Comparison of ENCODE assay signal across 3 cellular contexts in genomic region chr2:24825883-24826800, GRCh38.
A peak's percentile ranks its signal among the peaks of the same experiment; 100 is the strongest.
TF ChIP-seq lines count a peak whose summit lies in the region.

No MANE protein-coding gene starts in this region.

TF ChIP-seq in SK-N-SH, 30 proteins besides CTCF, POLR2A, EP300 and RAD21 (continues in another document):
- no peak for TF ChIP-seq USF2 (IDR thresholded peaks at IDR 0.05; ENCODE audit: borderline replicate concordance, low read depth, low read length)
- TF ChIP-seq USF1 (IDR thresholded peaks at IDR 0.05; ENCODE audit: borderline replicate concordance, low read depth) = no peak
- no peak for TF ChIP-seq IRF3 (IDR thresholded peaks at IDR 0.05; ENCODE audit: low read depth, low read length)
- no peak for TF ChIP-seq RXRA (IDR thresholded peaks at IDR 0.05; ENCODE audit: borderline replicate concordance, low read depth)
- TF ChIP-seq PBX3 (IDR thresholded peaks at IDR 0.05) = no peak
- TF ChIP-seq TAF1 (IDR thresholded peaks at IDR 0.05; ENCODE audit: borderline replicate concordance, low read depth, low read length) = no peak
- TF ChIP-seq ZBTB33 (IDR thresholded peaks at IDR 0.05; ENCODE audit: borderline replicate concordance, low read depth) = no peak
- TF ChIP-seq MAX (IDR thresholded peaks at IDR 0.05; ENCODE audit: low read depth) = no peak
- TF ChIP-seq NRF1 (IDR thresholded peaks at IDR 0.05; ENCODE audit: low read depth, low read length) = no peak
- no peak for TF ChIP-seq FOXM1 (IDR thresholded peaks at IDR 0.05; ENCODE audit: low read depth)
- TF ChIP-seq TCF12 (IDR thresholded peaks at IDR 0.05) = no peak
- TF ChIP-seq GABPA (IDR thresholded peaks at IDR 0.05; ENCODE audit: low read depth) = no peak
- TF ChIP-seq CHD2 (IDR thresholded peaks at IDR 0.05; ENCODE audit: low read length, partially characterized antibody) = no peak

TF ChIP-seq in SK-N-SH treated with all-trans-retinoic acid at 6 μM for 48 hours, 23 proteins besides CTCF, POLR2A, EP300 and RAD21:
- TF ChIP-seq ISL1 (CRISPR knock-in tag; IDR thresholded peaks at IDR 0.05) (no peak), SNAI2 (CRISPR knock-in tag; IDR thresholded peaks at IDR 0.05) (no peak), PPARA (CRISPR knock-in tag; IDR thresholded peaks at IDR 0.05; ENCODE audit: borderline replicate concordance) (no peak), ZNF565 (CRISPR knock-in tag; conservative IDR thresholded peaks at IDR 0.05; ENCODE audit: low read depth) (no peak), BACH2 (CRISPR knock-in tag; IDR thresholded peaks at IDR 0.05; ENCODE audit: borderline replicate concordance) (no peak), TCF4 (CRISPR knock-in tag; IDR thresholded peaks at IDR 0.05; ENCODE audit: borderline replicate concordance) (no peak), OSR1 (CRISPR knock-in tag; IDR thresholded peaks at IDR 0.05) (no peak), RARB (CRISPR knock-in tag; IDR thresholded peaks at IDR 0.05) (no peak), ZFP30 (CRISPR knock-in tag; IDR thresholded peaks at IDR 0.05) (no peak), TOX (CRISPR knock-in tag; IDR thresholded peaks at IDR 0.05; ENCODE audit: borderline replicate concordance) (no peak), CREB5 (CRISPR knock-in tag; IDR thresholded peaks at IDR 0.05; ENCODE audit: low read depth) (no peak), CSDC2 (CRISPR knock-in tag; IDR thresholded peaks at IDR 0.05) (no peak), PATZ1 (CRISPR knock-in tag; IDR thresholded peaks at IDR 0.05; ENCODE audit: borderline replicate concordance) (no peak), ZFP3 (CRISPR knock-in tag; IDR thresholded peaks at IDR 0.05) (no peak), ZC3H10 (CRISPR knock-in tag; IDR thresholded peaks at IDR 0.05) (no peak), TSHZ2 (CRISPR knock-in tag; IDR thresholded peaks at IDR 0.05) (no peak), ARNTL (CRISPR knock-in tag; IDR thresholded peaks at IDR 0.05; ENCODE audit: borderline replicate concordance, low read depth) (no peak)

TF ChIP-seq in H1, 55 proteins besides CTCF, POLR2A, EP300 and RAD21:
- no peak for TF ChIP-seq SP2 (IDR thresholded peaks at IDR 0.05; ENCODE audit: low read length)
- peak; percentile 71 for TF ChIP-seq POLR2AphosphoS5 (IDR thresholded peaks at IDR 0.05; ENCODE audit: low read depth, low read length)
- TF ChIP-seq E2F6 (IDR thresholded peaks at IDR 0.05) = 0 out of 2 replicates have a peak, but pooled peaks have one; percentile 19
